ENCODE assay signal across 8 cellular contexts in the genomic region with DNA sequence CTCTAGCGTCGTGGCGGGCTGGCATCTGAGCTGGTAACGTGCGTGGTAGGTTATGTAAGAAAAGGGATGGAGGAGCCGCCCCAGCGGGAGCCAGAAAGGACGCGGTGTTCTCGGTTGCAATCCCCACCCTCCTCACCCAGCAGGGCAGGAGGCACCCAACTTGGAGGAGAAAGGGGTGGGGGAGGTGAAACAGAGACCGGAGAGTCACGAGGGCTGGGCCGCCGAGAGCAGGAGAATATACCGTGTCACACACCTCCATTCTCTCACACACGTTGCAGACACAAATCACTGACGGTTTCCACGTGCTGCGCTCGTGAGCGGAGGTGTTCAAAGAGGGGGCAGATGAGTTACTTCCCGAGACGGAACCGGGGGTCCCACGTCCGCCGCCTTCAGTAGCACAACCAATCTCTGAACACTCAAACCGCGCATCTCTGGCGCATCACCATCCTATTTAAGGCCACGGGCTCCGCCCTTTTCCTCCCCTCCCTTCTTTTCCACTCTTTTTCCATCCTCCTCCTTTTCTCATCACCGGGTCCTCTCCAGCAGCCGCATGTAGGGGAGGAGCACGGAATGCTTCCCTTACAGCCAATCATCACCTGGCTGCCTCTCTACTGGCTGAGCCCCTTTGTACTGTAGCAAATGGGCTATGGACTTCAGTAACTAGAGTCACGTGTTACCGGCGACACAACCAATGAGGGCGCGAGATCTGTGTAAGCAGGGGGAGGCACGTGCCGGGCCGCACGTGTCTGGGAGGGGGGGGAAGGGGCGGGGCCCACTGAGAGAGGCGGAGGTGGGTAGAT. TPM values are rescaled to one million over a fixed set of nuclear protein-coding genes. Genes with fewer than 3 reads are reported as not detected.
A peak's percentile ranks its signal among the peaks of the same experiment; 100 is the strongest.
DNase-seq lines count a peak whose midpoint lies in the region; TF ChIP-seq lines count a peak whose summit lies in the region.

A gene with protein sequence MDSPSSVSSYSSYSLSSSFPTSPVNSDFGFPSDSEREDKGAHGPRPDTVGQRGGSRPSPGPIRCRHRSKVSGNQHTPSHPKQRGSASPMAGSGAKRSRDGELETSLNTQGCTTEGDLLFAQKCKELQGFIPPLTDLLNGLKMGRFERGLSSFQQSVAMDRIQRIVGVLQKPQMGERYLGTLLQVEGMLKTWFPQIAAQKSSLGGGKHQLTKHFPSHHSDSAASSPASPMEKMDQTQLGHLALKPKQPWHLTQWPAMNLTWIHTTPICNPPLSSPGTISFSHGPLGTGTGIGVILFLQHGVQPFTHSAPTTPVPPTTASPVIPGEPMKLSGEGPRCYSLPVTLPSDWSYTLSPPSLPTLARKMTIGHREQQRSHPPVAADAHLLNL (plus strand): TSS at position 797 of the 800 bp plus-strand sequence. CDS start 714 bp downstream, outside the sequence.

- peak within 1 kb of the TSS; percentile 73 to 81 for H3K27ac ChIP-seq in prostate gland

- TF ChIP-seq CTCF in astrocyte of the spinal cord (IDR thresholded peaks at IDR 0.05; ENCODE audit: low read depth, low read length) (no peak), prostate gland (IDR thresholded peaks at IDR 0.05) (no peak)

- no peak for TF ChIP-seq POLR2A in prostate gland (IDR thresholded peaks at IDR 0.05)

- H3K4me3 ChIP-seq in astrocyte of the spinal cord (ENCODE audit: low read depth, low read length) (peak within 1 kb of the TSS; percentile 70), prostate gland (peak within 1 kb of the TSS; percentile 33 to 43)

- WGBS in prostate gland = under 1% methylated on average over 46 of the region's 46 CpGs

- H3K36me3 ChIP-seq in prostate gland = no peaks in the 10 kb centered on the region

- DNase-seq in CD1c-positive myeloid dendritic cell (ENCODE audit: extremely low spot score) = peak; percentile 76
- peak; percentile 100 for DNase-seq in H4 (ENCODE audit: low spot score)
- DNase-seq in NCI-H146 (lab: John Stamatoyannopoulos, UW) = peak; percentile 99
- DNase-seq in T1000 (lab: John Stamatoyannopoulos, UW) = peak; percentile 96
- peak; percentile 99 for DNase-seq in astrocyte of the spinal cord (ENCODE audit: low read depth, low spot score)
- DNase-seq in hepatic stellate cell (ENCODE audit: low spot score) = peak; percentile 96
- peak; percentile 96 for DNase-seq in prostate gland (ENCODE audit: low spot score)
- DNase-seq in ureter (ENCODE audit: low spot score) = peak; percentile 93

- intact Hi-C loops in prostate gland (cut with DNase I) = no loop called here

- peaks cover 6% of the 10 kb centered on the region for H3K4me1 ChIP-seq in prostate gland (replicated peaks)

- in situ Hi-C loops in astrocyte of the spinal cord (cut with HindIII; ENCODE audit: low sequenced_read_pairs) = no loop called here

- no peaks in the 10 kb centered on the region for H3K9me3 ChIP-seq in prostate gland

- no peaks in the 10 kb centered on the region for H3K27me3 ChIP-seq in prostate gland (replicated peaks; ENCODE audit: insufficient read depth)

RNA-seq across cellular contexts. Expression of the gene that starts here (rescaled TPM):
- total RNA-seq in H4 (2014; rRNA removed; shearing (Covaris generic)) = 8.6 and 15.6 TPM in 2 replicates
- 10 to 100 TPM in 1 of 2 donors, 1 to 10 TPM in 1; 6.9 to 10.1 TPM for total RNA-seq in prostate gland
- total RNA-seq in ureter = 8.0 TPM

Comparison
In these comparisons a context has a peak if more than half of its experiments do, and no peak if none do; other contexts are left out.
1. Peak in every context shown above with its lines: DNase-seq, H3K4me3 ChIP-seq and H3K27ac ChIP-seq.